21 cellular contexts compared by ENCODE assay signal in genomic region chr4:5465529-5465928, GRCh38.
"Had no signal": no experiment of that assay in that cellular context is flagged by ENCODE, and none has a peak within 500 bp of the region (broad histone marks: within the 10 kb centered on the region; RNA-seq: fewer than 3 reads in every experiment).

No MANE protein-coding gene starts in this region.

- H3K27ac ChIP-seq: coronary artery, dorsolateral prefrontal cortex, esophagus muscularis mucosa, foreskin keratinocyte, gastroesophageal sphincter, heart right ventricle, left lung, lower lobe of right lung had no signal

- H3K36me3 ChIP-seq: esophagus muscularis mucosa, gastroesophageal sphincter, heart right ventricle, left lung, lower lobe of right lung had no signal

- H3K4me1 ChIP-seq: esophagus muscularis mucosa, foreskin keratinocyte, gastroesophageal sphincter, heart right ventricle, left lung, lower lobe of right lung had no signal

- H3K4me3 ChIP-seq: coronary artery, dorsolateral prefrontal cortex, esophagus muscularis mucosa, gastroesophageal sphincter, heart right ventricle, left lung, lower lobe of right lung had no signal

- H3K9me3 ChIP-seq: esophagus muscularis mucosa, gastroesophageal sphincter, heart right ventricle, left lung, lower lobe of right lung had no signal

- H3K27me3 ChIP-seq: dorsolateral prefrontal cortex, esophagus muscularis mucosa, foreskin keratinocyte, gastroesophageal sphincter, left lung had no signal

- ATAC-seq: foreskin keratinocyte, gastroesophageal sphincter, heart right ventricle, left cardiac atrium, left lung, left ventricle myocardium superior, lower lobe of right lung had no signal

- DNase-seq: dermis blood vessel endothelial cell; dorsolateral prefrontal cortex; effector CD4-positive, alpha-beta T cell; effector memory CD4-positive, alpha-beta T cell; foreskin keratinocyte; heart right ventricle; hippocampal formation; left cardiac atrium; left lung; left ventricle myocardium superior; lower lobe of right lung; mesenchymal stem cell; midbrain had no signal

- FAIRE-seq: colon, endothelial cell of umbilical vein, frontal cortex, islet of Langerhans, keratinocyte had no signal
